In the genomic region with DNA sequence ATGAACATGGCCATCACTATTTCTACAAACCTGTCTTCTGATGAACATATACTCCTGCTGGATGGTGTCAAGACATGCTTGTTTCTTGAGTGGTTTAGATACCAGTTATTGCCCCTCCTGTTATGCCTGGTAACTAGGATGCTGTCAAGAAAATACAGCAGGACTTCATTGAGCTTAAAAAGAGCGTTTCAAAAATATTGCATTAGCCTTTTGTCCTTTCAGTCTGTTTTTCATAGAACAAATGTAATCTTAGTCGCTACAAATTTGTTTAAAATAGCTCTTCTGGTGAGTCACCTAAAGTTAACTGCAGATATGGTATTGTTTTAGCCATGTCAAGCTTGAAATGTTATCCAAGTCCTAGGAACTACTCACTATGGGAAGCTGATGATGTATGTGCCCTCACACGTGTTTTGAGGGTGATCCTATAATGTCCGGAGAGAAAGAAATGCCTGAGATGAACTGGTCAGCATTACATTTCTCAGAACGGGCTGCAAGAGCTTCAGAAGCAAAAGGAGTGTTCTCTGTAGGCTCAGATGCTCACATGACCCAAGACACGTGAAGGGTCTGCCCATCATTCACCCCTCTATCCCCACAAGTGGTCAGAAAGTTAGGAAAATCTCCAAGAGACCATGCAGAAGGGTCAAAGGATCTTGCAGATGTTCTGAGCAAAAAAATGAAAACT, we compare ENCODE assay signal across 11 cellular contexts. TPM values are rescaled to one million over a fixed set of nuclear protein-coding genes. Genes with fewer than 3 reads are reported as not detected.
DNase-seq lines count a peak whose midpoint lies in the region; TF ChIP-seq lines count a peak whose summit lies in the region.
"Had no signal": no experiment of that assay in that cellular context is flagged by ENCODE, and none has a peak within 500 bp of the region (broad histone marks: within the 10 kb centered on the region; RNA-seq: fewer than 3 reads in every experiment).

No MANE protein-coding gene starts in this region.

- no peaks in the 10 kb centered on the region for H3K79me2 ChIP-seq in fibroblast of lung (ENCODE audit: control insufficient read depth, insufficient read depth, low read length)

- no peaks in the 10 kb centered on the region for H4K20me1 ChIP-seq in fibroblast of lung (ENCODE audit: control insufficient read depth, extremely low read depth, insufficient read depth, low read length)

- no peaks in the 10 kb centered on the region for H3K9me3 ChIP-seq in fibroblast of lung (ENCODE audit: control insufficient read depth, insufficient read depth, low read depth, low read length)

- H2AFZ ChIP-seq in fibroblast of lung (ENCODE audit: low read length), result no peak overlapping the region

- peak overlapping the region; percentile 56 for H3K4me2 ChIP-seq in fibroblast of lung (ENCODE audit: extremely low read depth, insufficient read depth, low read length)

- peaks cover 60% of the 10 kb centered on the region for H3K4me1 ChIP-seq in fibroblast of lung (ENCODE audit: control insufficient read depth, extremely low read depth, insufficient read depth, low read length)
- peaks cover 27% of the 10 kb centered on the region for H3K4me1 ChIP-seq in rectal smooth muscle tissue (ENCODE audit: control insufficient read depth, insufficient read depth, low read length)

- no peaks in the 10 kb centered on the region for H3K36me3 ChIP-seq in fibroblast of lung (ENCODE audit: control insufficient read depth, insufficient read depth, low read length)
- H3K36me3 ChIP-seq in rectal smooth muscle tissue (ENCODE audit: control insufficient read depth, insufficient read depth, low read length), result no peaks in the 10 kb centered on the region

- H3K27ac ChIP-seq in fibroblast of lung (ENCODE audit: insufficient read depth, low read length) (peak overlapping the region; percentile 79), rectal smooth muscle tissue (ENCODE audit: low read depth, low read length) (peak overlapping the region; percentile 62)

- H3K9ac ChIP-seq in fibroblast of lung (ENCODE audit: insufficient read depth, low read length) (no peak overlapping the region), rectal smooth muscle tissue (ENCODE audit: low read length) (no peak overlapping the region)

- no peaks in the 10 kb centered on the region for H3K27me3 ChIP-seq in fibroblast of lung (ENCODE audit: control insufficient read depth, insufficient read depth, low read length)
- no peaks in the 10 kb centered on the region for H3K27me3 ChIP-seq in rectal smooth muscle tissue (ENCODE audit: control insufficient read depth, insufficient read depth, low read length)

- peak; percentile 83 for DNase-seq in AG10803 (ENCODE audit: low read depth)
- peak; percentile 77 for DNase-seq in RPMI7951 (ENCODE audit: low read depth)
- DNase-seq in fibroblast of lung (ENCODE audit: low read depth in 2 of 2), result peak; percentile 92 to 100
- no peak for DNase-seq in NCI-H1417 treated with DMSO at 0.1 percent for 48 hours (lab: John Stamatoyannopoulos, UW)
- no peak for DNase-seq in NCI-H128 (lab: John Stamatoyannopoulos, UW; ENCODE audit: unreplicated experiment)
- no peak for DNase-seq in NCI-H2107 treated with DMSO at 0.1 percent for 48 hours (lab: John Stamatoyannopoulos, UW; ENCODE audit: unreplicated experiment)
- no peak for DNase-seq in NCI-H345 (lab: John Stamatoyannopoulos, UW)
- DNase-seq: naive thymus-derived CD8-positive, alpha-beta T cell; NCI-H1092; stimulated activated CD4-positive, alpha-beta T cell treated with anti-CD3 and anti-CD28 coated beads, Interleukin-1b, Interleukin-23, amount 100 ng/mL, for 48 hours had no signal

- H3K4me3 ChIP-seq in AG10803 (ENCODE audit: low read length) (no peak overlapping the region), fibroblast of lung (replicated peaks in 1 of 4; ENCODE audit: control extremely low read depth in 1 of 4, insufficient read depth in 1 of 4, low read depth in 3 of 4, low read length in 4 of 4) (peak overlapping the region in 1 of 4 experiments; percentile 6), rectal smooth muscle tissue (ENCODE audit: low read length) (no peak overlapping the region)

- TF ChIP-seq CTCF in AG10803 (conservative IDR thresholded peaks at IDR 0.05; ENCODE audit: low read length), result no peak
- TF ChIP-seq CTCF in fibroblast of lung (conservative IDR thresholded peaks at IDR 0.05 in 1 of 2, IDR thresholded peaks at IDR 0.05 in 1 of 2; ENCODE audit: low read depth in 1 of 2, low read length in 2 of 2), result no peak

RNA-seq across cellular contexts. Expression of a gene that starts 20.7 kb away (rescaled TPM):
- total RNA-seq in RPMI7951 (2014; rRNA removed; shearing (Covaris generic)), result 102 and 123 TPM in 2 replicates
- 490 and 1,010 TPM in 2 replicates for total RNA-seq in fibroblast of lung
- 546 and 989 TPM in 2 replicates for polyA plus RNA-seq in fibroblast of lung
- 567 and 1,325 TPM in 2 replicates for polyA plus RNA-seq in fibroblast of lung (2012)
- polyA minus RNA-seq in fibroblast of lung (ENCODE audit: low replicate concordance), result 475 and 934 TPM in 2 replicates

RNA-seq across cellular contexts. Expression of a gene that starts 31.5 kb away (rescaled TPM):
- 27.8 and 33.5 TPM in 2 replicates for total RNA-seq in RPMI7951 (2014; rRNA removed; shearing (Covaris generic))
- 67.3 and 95.9 TPM in 2 replicates for total RNA-seq in fibroblast of lung
- polyA plus RNA-seq in fibroblast of lung, result 45.7 and 69.4 TPM in 2 replicates
- 21.6 and 37.0 TPM in 2 replicates for polyA plus RNA-seq in fibroblast of lung (2012)
- 40.0 and 60.2 TPM in 2 replicates for polyA minus RNA-seq in fibroblast of lung (ENCODE audit: low replicate concordance)

Comparison
In these comparisons a context has a peak if more than half of its experiments do, and no peak if none do; other contexts are left out.
1. DNase-seq: peak in AG10803 (single experiment), RPMI7951 (single experiment) and fibroblast of lung (2 of 2); none in NCI-H1417 treated with DMSO at 0.1 percent for 48 hours (single experiment), NCI-H128 (single experiment), NCI-H2107 treated with DMSO at 0.1 percent for 48 hours (single experiment) and NCI-H345 (single experiment).